ENCODE assay signal across 1 cellular context in genomic region chr19:5823579-5824281, GRCh38.
TF ChIP-seq lines count a peak whose summit lies in the region.

No MANE protein-coding gene starts in this region.

TF ChIP-seq in K562, 482 proteins besides CTCF, POLR2A, EP300 and RAD21 (continued from another document):
- peak; percentile 18 for TF ChIP-seq CTCFL (IDR thresholded peaks at IDR 0.05; ENCODE audit: borderline replicate concordance, insufficient read depth, low read depth, low read length, poor library complexity, severe bottlenecking)
- TF ChIP-seq ZNF699 (CRISPR knock-in tag; IDR thresholded peaks at IDR 0.05; ENCODE audit: insufficient replicate concordance), result no peak
- no peak for TF ChIP-seq MXD1 (CRISPR knock-in tag; IDR thresholded peaks at IDR 0.05; ENCODE audit: borderline replicate concordance, poor library complexity, severe bottlenecking)
- no peak for TF ChIP-seq HNRNPLL (IDR thresholded peaks at IDR 0.05; ENCODE audit: low read depth, low read length, poor library complexity, severe bottlenecking)
- peak; percentile 50; the same call in 1 of the 2 replicates for TF ChIP-seq SMARCC2 (IDR thresholded peaks at IDR 0.05; ENCODE audit: low read depth)
- TF ChIP-seq FOXP4 (CRISPR knock-in tag; IDR thresholded peaks at IDR 0.05; ENCODE audit: borderline replicate concordance), result no peak
- no peak for TF ChIP-seq TOE1 (IDR thresholded peaks at IDR 0.05; ENCODE audit: borderline replicate concordance)
- no peak for TF ChIP-seq TOE1 (CRISPR knock-in tag; IDR thresholded peaks at IDR 0.05; ENCODE audit: borderline replicate concordance, low read depth)
- TF ChIP-seq ZFPM2 (CRISPR knock-in tag; IDR thresholded peaks at IDR 0.05), result no peak
- TF ChIP-seq ZNF696 (CRISPR knock-in tag; conservative IDR thresholded peaks at IDR 0.05), result no peak
- no peak for TF ChIP-seq CBFA2T3 (IDR thresholded peaks at IDR 0.05)
- no peak for TF ChIP-seq RUNX1 (IDR thresholded peaks at IDR 0.05; ENCODE audit: low read depth)
- no peak for TF ChIP-seq ZNF395 (CRISPR knock-in tag; IDR thresholded peaks at IDR 0.05)
- TF ChIP-seq DNMT1 (IDR thresholded peaks at IDR 0.05), result no peak
- no peak for TF ChIP-seq SMAD4 (CRISPR knock-in tag; conservative IDR thresholded peaks at IDR 0.05)
- no peak for TF ChIP-seq ZNF140 (CRISPR knock-in tag; IDR thresholded peaks at IDR 0.05)
- TF ChIP-seq ETS2 (tag; IDR thresholded peaks at IDR 0.05; ENCODE audit: borderline replicate concordance, poor library complexity, severe bottlenecking), result no peak
- no peak for TF ChIP-seq KLF10 (CRISPR knock-in tag; IDR thresholded peaks at IDR 0.05)
